ENCODE assay signal across 1 cellular context in genomic region chr15:27685638-27686037, GRCh38.
TF ChIP-seq lines count a peak whose summit lies in the region.

No MANE protein-coding gene starts in this region.

TF ChIP-seq in A549, 52 proteins besides CTCF, POLR2A, EP300 and RAD21 (continued from another document):
- no peak for TF ChIP-seq MAX (IDR thresholded peaks at IDR 0.05)
